2 cellular contexts compared by ENCODE assay signal in the genomic region with DNA sequence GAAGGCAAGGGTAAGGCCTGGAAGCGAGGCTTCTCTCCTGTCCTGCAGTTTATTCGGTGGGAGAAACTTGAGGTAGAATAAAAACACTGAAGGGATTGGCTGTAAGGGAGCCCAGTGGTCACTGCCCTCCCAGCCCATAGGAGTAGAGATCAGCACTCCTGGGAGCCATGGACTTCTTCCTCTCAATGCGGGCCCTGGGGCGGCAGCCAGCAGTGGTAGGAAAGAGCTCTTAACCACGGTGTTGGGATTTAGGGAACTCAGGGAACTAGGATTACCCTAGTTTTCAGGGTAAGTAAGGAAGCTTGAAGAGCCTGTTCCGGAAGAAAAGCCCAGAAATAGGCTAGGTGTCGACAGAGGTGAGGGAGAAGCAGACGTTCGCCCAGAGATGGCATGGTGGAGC.
TF ChIP-seq lines count a peak whose summit lies in the region.

No MANE protein-coding gene starts in this region.

TF ChIP-seq in liver, 16 proteins besides CTCF, POLR2A, EP300 and RAD21:
- TF ChIP-seq GABPA (IDR thresholded peaks at IDR 0.05 in 1 of 2, conservative IDR thresholded peaks at IDR 0.05 in 1 of 2) (no peak), YY1 (IDR thresholded peaks at IDR 0.05) (no peak), EGR1 (IDR thresholded peaks at IDR 0.05; ENCODE audit: low read depth in 2 of 2) (no peak), FOXA1 (IDR thresholded peaks at IDR 0.05) (no peak), SP1 (IDR thresholded peaks at IDR 0.05) (no peak), HNF4A (conservative IDR thresholded peaks at IDR 0.05) (no peak), JUND (IDR thresholded peaks at IDR 0.05) (no peak), RXRA (IDR thresholded peaks at IDR 0.05) (no peak)
- TF ChIP-seq, protein P1, sequence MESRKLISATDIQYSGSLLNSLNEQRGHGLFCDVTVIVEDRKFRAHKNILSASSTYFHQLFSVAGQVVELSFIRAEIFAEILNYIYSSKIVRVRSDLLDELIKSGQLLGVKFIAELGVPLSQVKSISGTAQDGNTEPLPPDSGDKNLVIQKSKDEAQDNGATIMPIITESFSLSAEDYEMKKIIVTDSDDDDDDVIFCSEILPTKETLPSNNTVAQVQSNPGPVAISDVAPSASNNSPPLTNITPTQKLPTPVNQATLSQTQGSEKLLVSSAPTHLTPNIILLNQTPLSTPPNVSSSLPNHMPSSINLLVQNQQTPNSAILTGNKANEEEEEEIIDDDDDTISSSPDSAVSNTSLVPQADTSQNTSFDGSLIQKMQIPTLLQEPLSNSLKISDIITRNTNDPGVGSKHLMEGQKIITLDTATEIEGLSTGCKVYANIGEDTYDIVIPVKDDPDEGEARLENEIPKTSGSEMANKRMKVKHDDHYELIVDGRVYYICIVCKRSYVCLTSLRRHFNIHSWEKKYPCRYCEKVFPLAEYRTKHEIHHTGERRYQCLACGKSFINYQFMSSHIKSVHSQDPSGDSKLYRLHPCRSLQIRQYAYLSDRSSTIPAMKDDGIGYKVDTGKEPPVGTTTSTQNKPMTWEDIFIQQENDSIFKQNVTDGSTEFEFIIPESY (IDR thresholded peaks at IDR 0.05) = no peak
- TF ChIP-seq, protein P2, sequence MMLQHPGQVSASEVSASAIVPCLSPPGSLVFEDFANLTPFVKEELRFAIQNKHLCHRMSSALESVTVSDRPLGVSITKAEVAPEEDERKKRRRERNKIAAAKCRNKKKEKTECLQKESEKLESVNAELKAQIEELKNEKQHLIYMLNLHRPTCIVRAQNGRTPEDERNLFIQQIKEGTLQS (IDR thresholded peaks at IDR 0.05) = no peak

TF ChIP-seq in HepG2, 621 proteins besides CTCF, POLR2A, EP300 and RAD21:
- no peak for TF ChIP-seq ZNF234 (CRISPR knock-in tag; conservative IDR thresholded peaks at IDR 0.05)
- TF ChIP-seq, protein P3, sequence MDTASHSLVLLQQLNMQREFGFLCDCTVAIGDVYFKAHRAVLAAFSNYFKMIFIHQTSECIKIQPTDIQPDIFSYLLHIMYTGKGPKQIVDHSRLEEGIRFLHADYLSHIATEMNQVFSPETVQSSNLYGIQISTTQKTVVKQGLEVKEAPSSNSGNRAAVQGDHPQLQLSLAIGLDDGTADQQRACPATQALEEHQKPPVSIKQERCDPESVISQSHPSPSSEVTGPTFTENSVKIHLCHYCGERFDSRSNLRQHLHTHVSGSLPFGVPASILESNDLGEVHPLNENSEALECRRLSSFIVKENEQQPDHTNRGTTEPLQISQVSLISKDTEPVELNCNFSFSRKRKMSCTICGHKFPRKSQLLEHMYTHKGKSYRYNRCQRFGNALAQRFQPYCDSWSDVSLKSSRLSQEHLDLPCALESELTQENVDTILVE (CRISPR knock-in tag; IDR thresholded peaks at IDR 0.05) = no peak
- TF ChIP-seq, protein P4, sequence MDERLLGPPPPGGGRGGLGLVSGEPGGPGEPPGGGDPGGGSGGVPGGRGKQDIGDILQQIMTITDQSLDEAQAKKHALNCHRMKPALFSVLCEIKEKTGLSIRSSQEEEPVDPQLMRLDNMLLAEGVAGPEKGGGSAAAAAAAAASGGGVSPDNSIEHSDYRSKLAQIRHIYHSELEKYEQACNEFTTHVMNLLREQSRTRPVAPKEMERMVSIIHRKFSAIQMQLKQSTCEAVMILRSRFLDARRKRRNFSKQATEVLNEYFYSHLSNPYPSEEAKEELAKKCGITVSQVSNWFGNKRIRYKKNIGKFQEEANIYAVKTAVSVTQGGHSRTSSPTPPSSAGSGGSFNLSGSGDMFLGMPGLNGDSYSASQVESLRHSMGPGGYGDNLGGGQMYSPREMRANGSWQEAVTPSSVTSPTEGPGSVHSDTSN (CRISPR knock-in tag; IDR thresholded peaks at IDR 0.05) = no peak
- TF ChIP-seq RARG (CRISPR knock-in tag; IDR thresholded peaks at IDR 0.05; ENCODE audit: low read depth) = no peak
